In genomic region chr12:9867531-9867930, GRCh38 we compare ENCODE assay signal across 12 cellular contexts. TPM values are rescaled to one million over a fixed set of nuclear protein-coding genes. Genes with fewer than 3 reads are reported as not detected.
A peak's percentile ranks its signal among the peaks of the same experiment; 100 is the strongest.
DNase-seq lines count a peak whose midpoint lies in the region; ATAC-seq and TF ChIP-seq lines count a peak whose summit lies in the region.
"Had no signal": no experiment of that assay in that cellular context is flagged by ENCODE, and none has a peak within 500 bp of the region (broad histone marks: within the 10 kb centered on the region; RNA-seq: fewer than 3 reads in every experiment).

No MANE protein-coding gene starts in this region.

- H3K27ac Mint-ChIP-seq in activated naive CD4-positive, alpha-beta T cell treated with anti-CD3 and anti-CD28 coated beads, Interleukin-2, amount 50 U/mL, for 72 hours: peak overlapping the region; percentile 53 to 91

- intact Hi-C loops in left ventricle myocardium superior (cut with micrococcal nuclease): no loop called here
- intact Hi-C loops in upper lobe of right lung (cut with DNase I): no loop called here

- H3K36me3 ChIP-seq in right atrium auricular region (no peaks in the 10 kb centered on the region), upper lobe of right lung (no peaks in the 10 kb centered on the region)

- H3K4me1 ChIP-seq in right atrium auricular region: no peaks in the 10 kb centered on the region
- H3K4me1 ChIP-seq in upper lobe of right lung: no peaks in the 10 kb centered on the region
- H3K4me1 ChIP-seq: Caco-2 had no signal

- H3K4me3 ChIP-seq in right atrium auricular region (peak overlapping the region; percentile 30 to 47), upper lobe of right lung (peak overlapping the region; percentile 47)

- DNase-seq in right atrium auricular region (ENCODE audit: low spot score): no peak
- no peak for DNase-seq in left ventricle myocardium superior
- DNase-seq in activated naive CD4-positive, alpha-beta T cell treated with anti-CD3 and anti-CD28 coated beads, Interleukin-2, amount 50 U/mL, for 72 hours (ENCODE audit: low spot score in 2 of 2): no peak
- peak; percentile 24 for DNase-seq in medulla oblongata (ENCODE audit: extremely low spot score)
- no peak for DNase-seq in upper lobe of right lung
- no peak for DNase-seq in ACHN
- DNase-seq in inferior parietal cortex (ENCODE audit: extremely low spot score): no peak
- no peak for DNase-seq in NCI-H82 (lab: John Stamatoyannopoulos, UW)
- DNase-seq: Caco-2, left colon had no signal

- H3K36me3 Mint-ChIP-seq in activated naive CD4-positive, alpha-beta T cell treated with anti-CD3 and anti-CD28 coated beads, Interleukin-2, amount 50 U/mL, for 72 hours: peaks cover 18 to 25% of the 10 kb centered on the region in 2 donors

- H3K27me3 ChIP-seq in right atrium auricular region (no peaks in the 10 kb centered on the region), upper lobe of right lung (no peaks in the 10 kb centered on the region)

- H3K9me3 ChIP-seq in right atrium auricular region (peaks cover 0 to 9% of the 10 kb centered on the region in 2 donors), upper lobe of right lung (no peaks in the 10 kb centered on the region)
- H3K9me3 ChIP-seq: Caco-2 had no signal

- in situ Hi-C loops in ACHN (cut with HindIII; ENCODE audit: low pct_ligation_motif_present, low pct_unique_long_range_greater_than_20kb, low sequenced_read_pairs): no loop called here

- H3K27ac ChIP-seq in right atrium auricular region (peak overlapping the region; percentile 46 to 74), upper lobe of right lung (peak overlapping the region; percentile 92)

- TF ChIP-seq CTCF in right atrium auricular region (IDR thresholded peaks at IDR 0.05) (no peak), upper lobe of right lung (IDR thresholded peaks at IDR 0.05) (no peak)

- ATAC-seq in left ventricle myocardium superior (no peak), upper lobe of right lung (no peak)
- no peak for ATAC-seq in activated naive CD4-positive, alpha-beta T cell treated with anti-CD3 and anti-CD28 coated beads, Interleukin-2, amount 50 U/mL, for 72 hours
- ATAC-seq: left colon had no signal

- no peaks in the 10 kb centered on the region for H3K9me3 Mint-ChIP-seq in activated naive CD4-positive, alpha-beta T cell treated with anti-CD3 and anti-CD28 coated beads, Interleukin-2, amount 50 U/mL, for 72 hours

RNA-seq across cellular contexts. Expression of gene CLEC2B, which starts 1.6 kb away (rescaled TPM):
- 1 to 10 TPM; 3.9 to 4.9 TPM for total RNA-seq in right atrium auricular region
- 3.7 TPM for total RNA-seq in left ventricle myocardium superior
- 10 to 100 TPM; 15.0 to 42.0 TPM for total RNA-seq in activated naive CD4-positive, alpha-beta T cell treated with anti-CD3 and anti-CD28 coated beads, Interleukin-2, amount 50 U/mL, for 72 hours
- 24.6 TPM for total RNA-seq in upper lobe of right lung
- total RNA-seq: Caco-2 had no signal

RNA-seq across cellular contexts. Expression of gene KLRF2, which starts 13.8 kb away (rescaled TPM):
- total RNA-seq in right atrium auricular region (not detected), left ventricle myocardium superior (not detected), upper lobe of right lung (not detected)
- total RNA-seq in activated naive CD4-positive, alpha-beta T cell treated with anti-CD3 and anti-CD28 coated beads, Interleukin-2, amount 50 U/mL, for 72 hours: not detected
- total RNA-seq: activated CD8-positive, alpha-beta memory T cell treated with anti-CD3 and anti-CD28 coated beads for 36 hours; Caco-2; left colon; RPMI7951 had no signal

RNA-seq across cellular contexts. Expression of gene KLRF1, which starts 40.2 kb away (rescaled TPM):
- total RNA-seq in right atrium auricular region: under 1 TPM in 1 of 2 donors, not detected in 1; 0.47 TPM
- 0.55 TPM for total RNA-seq in left ventricle myocardium superior
- total RNA-seq in activated naive CD4-positive, alpha-beta T cell treated with anti-CD3 and anti-CD28 coated beads, Interleukin-2, amount 50 U/mL, for 72 hours: under 1 TPM in 1 of 2 donors, not detected in 1; 0.45 TPM
- total RNA-seq in upper lobe of right lung: 2.7 TPM
- total RNA-seq: activated CD8-positive, alpha-beta memory T cell treated with anti-CD3 and anti-CD28 coated beads for 36 hours; Caco-2; RPMI7951 had no signal
